ENCODE assay signal across 21 cellular contexts in the genomic region with DNA sequence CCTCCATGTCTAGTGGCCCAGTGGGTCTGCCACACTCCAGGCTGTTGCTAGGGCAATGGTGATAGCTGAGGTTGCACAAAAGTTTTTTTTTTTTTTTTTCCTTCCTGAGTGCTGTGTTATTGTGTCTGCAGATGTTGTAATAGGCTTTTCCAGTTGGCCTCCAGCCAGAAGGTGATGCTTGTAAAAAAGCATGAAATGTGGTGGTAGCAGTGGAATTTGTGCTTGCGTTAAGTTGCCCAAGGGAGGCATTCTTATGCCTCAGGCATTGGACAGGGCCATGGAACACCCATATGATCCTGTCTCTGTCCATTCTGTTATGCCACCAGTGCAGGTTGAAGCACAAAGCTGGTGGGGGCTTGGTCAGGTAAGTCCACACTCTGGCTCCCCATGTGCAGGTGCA.
A peak's percentile ranks its signal among the peaks of the same experiment; 100 is the strongest.
DNase-seq lines count a peak whose midpoint lies in the region; ATAC-seq, FAIRE-seq and TF ChIP-seq lines count a peak whose summit lies in the region.
"Had no signal": no experiment of that assay in that cellular context is flagged by ENCODE, and none has a peak within 500 bp of the region (broad histone marks: within the 10 kb centered on the region; RNA-seq: fewer than 3 reads in every experiment).

No MANE protein-coding gene starts in this region.

- no peak for FAIRE-seq in RCC 7860 (lab: Jason Lieb, UNC)
- FAIRE-seq: GM18507, K562, small intestine had no signal

- ATAC-seq in mucosa of descending colon: no peak
- ATAC-seq: effector memory CD8-positive, alpha-beta T cell; gastrocnemius medialis; K562 had no signal

- TF ChIP-seq CTCF in AG09309 (IDR thresholded peaks at IDR 0.05; ENCODE audit: control insufficient read depth, insufficient read depth, low read depth, low read length, missing control alignments) (no peak), fibroblast of mammary gland (conservative IDR thresholded peaks at IDR 0.05; ENCODE audit: control insufficient read depth, insufficient read depth, low read depth, low read length) (no peak), CD14-positive monocyte (IDR thresholded peaks at IDR 0.05) (no peak), mucosa of descending colon (IDR thresholded peaks at IDR 0.05) (no peak)

- intact Hi-C loops in CD14-positive monocyte (cut with micrococcal nuclease): no loop called here
- intact Hi-C loops in mucosa of descending colon (cut with DNase I, micrococcal nuclease): no loop called here

- no peaks in the 10 kb centered on the region for H3K4me1 Mint-ChIP-seq in activated naive CD4-positive, alpha-beta T cell treated with anti-CD3 and anti-CD28 coated beads, Interleukin-2, amount 10 ng/mL, durations not matched to agents 7 days and 5 days
- no peaks in the 10 kb centered on the region for H3K4me1 Mint-ChIP-seq in CD14-positive monocyte

- H3K36me3 ChIP-seq in mucosa of descending colon (ENCODE audit: low read depth): no peaks in the 10 kb centered on the region
- H3K36me3 ChIP-seq: gastrocnemius medialis, Peyer's patch had no signal

- CTCF ChIA-PET in activated naive CD4-positive, alpha-beta T cell treated with anti-CD3 and anti-CD28 coated beads, Interleukin-2, amount 10 ng/mL, durations not matched to agents 7 days and 5 days (lab: Charles Lee): no interaction called here

- H3K9me3 Mint-ChIP-seq in activated naive CD4-positive, alpha-beta T cell treated with anti-CD3 and anti-CD28 coated beads, Interleukin-2, amount 10 ng/mL, durations not matched to agents 7 days and 5 days: peaks cover 4% of the 10 kb centered on the region
- H3K9me3 Mint-ChIP-seq in CD14-positive monocyte: peaks cover 0 to 6% (median 1%) of the 10 kb centered on the region in 7 donors

- H3K4me1 ChIP-seq in mucosa of descending colon (ENCODE audit: low read depth): no peaks in the 10 kb centered on the region
- H3K4me1 ChIP-seq: gastrocnemius medialis, parathyroid adenoma, Peyer's patch had no signal

- no peaks in the 10 kb centered on the region for H3K36me3 Mint-ChIP-seq in activated naive CD4-positive, alpha-beta T cell treated with anti-CD3 and anti-CD28 coated beads, Interleukin-2, amount 10 ng/mL, durations not matched to agents 7 days and 5 days
- no peaks in the 10 kb centered on the region for H3K36me3 Mint-ChIP-seq in CD14-positive monocyte
- H3K36me3 Mint-ChIP-seq: activated naive CD8-positive, alpha-beta T cell had no signal

- no peaks in the 10 kb centered on the region for H3K27me3 Mint-ChIP-seq in activated naive CD4-positive, alpha-beta T cell treated with anti-CD3 and anti-CD28 coated beads, Interleukin-2, amount 10 ng/mL, durations not matched to agents 7 days and 5 days
- H3K27me3 Mint-ChIP-seq in CD14-positive monocyte (ENCODE audit: low read depth in 3 of 3): no peaks in the 10 kb centered on the region
- H3K27me3 Mint-ChIP-seq: activated naive CD8-positive, alpha-beta T cell; effector memory CD8-positive, alpha-beta T cell had no signal

- peak; percentile 27 for DNase-seq in AG09309 (ENCODE audit: low read depth)
- DNase-seq in HT-29 (ENCODE audit: low spot score): peak; percentile 66
- peak; percentile 40 for DNase-seq in RCC 7860 (ENCODE audit: low spot score)
- DNase-seq in fibroblast of mammary gland (ENCODE audit: low read depth): peak; percentile 44
- DNase-seq in activated naive CD4-positive, alpha-beta T cell treated with anti-CD3 and anti-CD28 coated beads, Interleukin-2, amount 10 ng/mL, durations not matched to agents 7 days and 5 days: no peak
- DNase-seq in CD14-positive monocyte (ENCODE audit: low spot score): no peak
- no peak for DNase-seq in mucosa of descending colon
- DNase-seq in HUDEP-2 (lab: John Stamatoyannopoulos, UW; ENCODE audit: unreplicated experiment in 76 of 76): no peak
- DNase-seq: activated CD4-positive, alpha-beta T cell treated with anti-CD3 and anti-CD28 coated beads, Interleukin-2, amount 50 U/mL, for 48 hours; activated T-cell treated with anti-CD3 and anti-CD28 coated beads, Interleukin-2, amount 50 U/mL, for 1 hour; DMS79; effector memory CD8-positive, alpha-beta T cell; gastrocnemius medialis; NCI-H187; NCI-H510A; Peyer's patch; small intestine had no signal

- H3K4me3 Mint-ChIP-seq in activated naive CD4-positive, alpha-beta T cell treated with anti-CD3 and anti-CD28 coated beads, Interleukin-2, amount 10 ng/mL, durations not matched to agents 7 days and 5 days: no peak overlapping the region
- no peak overlapping the region for H3K4me3 Mint-ChIP-seq in CD14-positive monocyte
- H3K4me3 Mint-ChIP-seq: activated naive CD8-positive, alpha-beta T cell; effector memory CD8-positive, alpha-beta T cell had no signal

- H3K27ac Mint-ChIP-seq in activated naive CD4-positive, alpha-beta T cell treated with anti-CD3 and anti-CD28 coated beads, Interleukin-2, amount 10 ng/mL, durations not matched to agents 7 days and 5 days: no peak overlapping the region
- H3K27ac Mint-ChIP-seq in CD14-positive monocyte: no peak overlapping the region
- H3K27ac Mint-ChIP-seq: activated naive CD8-positive, alpha-beta T cell; effector memory CD8-positive, alpha-beta T cell had no signal

- H3K4me3 ChIP-seq in AG09309 (ENCODE audit: control insufficient read depth, low read depth, low read length): no peak overlapping the region
- H3K4me3 ChIP-seq in fibroblast of mammary gland (ENCODE audit: control insufficient read depth, low read depth, low read length): no peak overlapping the region
- H3K4me3 ChIP-seq in mucosa of descending colon: no peak overlapping the region
- H3K4me3 ChIP-seq: gastrocnemius medialis, K562, Peyer's patch had no signal

- H3K9me3 ChIP-seq in mucosa of descending colon: peaks cover 11% of the 10 kb centered on the region
- H3K9me3 ChIP-seq: gastrocnemius medialis, Peyer's patch had no signal

Comparison
In these comparisons a context has a peak if more than half of its experiments do, and no peak if none do; other contexts are left out.
1. DNase-seq: peak in AG09309 (single experiment), HT-29 (single experiment), RCC 7860 (single experiment) and fibroblast of mammary gland (single experiment); none in activated naive CD4-positive, alpha-beta T cell treated with anti-CD3 and anti-CD28 coated beads, Interleukin-2, amount 10 ng/mL, durations not matched to agents 7 days and 5 days (single experiment), CD14-positive monocyte (single experiment), mucosa of descending colon (0 of 3) and HUDEP-2 (0 of 76).